ENCODE assay signal across 3 cellular contexts in genomic region chr4:161279095-161279494, GRCh38.
TF ChIP-seq lines count a peak whose summit lies in the region.

No MANE protein-coding gene starts in this region.

TF ChIP-seq in HepG2, 621 proteins besides CTCF, POLR2A, EP300 and RAD21:
- no peak for TF ChIP-seq THAP8 (CRISPR knock-in tag; IDR thresholded peaks at IDR 0.05; ENCODE audit: borderline replicate concordance)
- peak; percentile 54 to 82 for TF ChIP-seq MAFK (conservative IDR thresholded peaks at IDR 0.05 in 1 of 2, IDR thresholded peaks at IDR 0.05 in 1 of 2; ENCODE audit: low read length in 2 of 2)
- no peak for TF ChIP-seq NR2C2 (CRISPR knock-in tag; IDR thresholded peaks at IDR 0.05; ENCODE audit: borderline replicate concordance)
- TF ChIP-seq MAFF (IDR thresholded peaks at IDR 0.05; ENCODE audit: low read depth, low read length): peak; percentile 74

TF ChIP-seq in A549, 52 proteins besides CTCF, POLR2A, EP300 and RAD21:
- TF ChIP-seq MAFK (IDR thresholded peaks at IDR 0.05; ENCODE audit: partially characterized antibody) (peak; percentile 55), CHD4 (IDR thresholded peaks at IDR 0.05; ENCODE audit: borderline replicate concordance) (no peak), HDAC2 (IDR thresholded peaks at IDR 0.05) (no peak), MYC (IDR thresholded peaks at IDR 0.05; ENCODE audit: borderline replicate concordance, low read length) (no peak)
TF ChIP-seq in A549: peak in this region for 1.

TF ChIP-seq in IMR-90, 13 proteins besides CTCF, POLR2A, EP300 and RAD21:
- TF ChIP-seq MAFK (IDR thresholded peaks at IDR 0.05; ENCODE audit: low read depth, low read length): peak; percentile 69
- no peak for TF ChIP-seq SMC3 (IDR thresholded peaks at IDR 0.05; ENCODE audit: low read depth, low read length)
- TF ChIP-seq RFX5 (IDR thresholded peaks at IDR 0.05; ENCODE audit: low read depth, low read length): no peak
